ENCODE assay signal across 13 cellular contexts in genomic region chr2:203909946-203910476, GRCh38. TPM values are rescaled to one million over a fixed set of nuclear protein-coding genes. Genes with fewer than 3 reads are reported as not detected.
DNase-seq lines count a peak whose midpoint lies in the region; ATAC-seq and TF ChIP-seq lines count a peak whose summit lies in the region.
"Had no signal": no experiment of that assay in that cellular context is flagged by ENCODE, and none has a peak within 500 bp of the region (broad histone marks: within the 10 kb centered on the region; RNA-seq: fewer than 3 reads in every experiment).

No MANE protein-coding gene starts in this region.

- H3K4me1 Mint-ChIP-seq in H9 (peaks cover 0 to 8% of the 10 kb centered on the region in 2 experiments; a peak in 2 of 4 replicates), natural killer cell (peaks cover 10 to 17% of the 10 kb centered on the region in 2 donors)

- H2BK5ac ChIP-seq in H9 (ENCODE audit: insufficient read length, low read length) = no peak overlapping the region

- peak; percentile 10; the same call in 1 of the 3 replicates for TF ChIP-seq CTCF in H9 (conservative IDR thresholded peaks at IDR 0.05)
- TF ChIP-seq CTCF in natural killer cell (IDR thresholded peaks at IDR 0.05) = peak; percentile 2

- H2AFZ ChIP-seq in H9 (ENCODE audit: low read length) = no peak overlapping the region

- H2BK12ac ChIP-seq in H9 (ENCODE audit: insufficient read length, low read depth, low read length) = no peak overlapping the region

- no peaks in the 10 kb centered on the region for H3K9me3 Mint-ChIP-seq in H9
- H3K9me3 Mint-ChIP-seq in natural killer cell = no peaks in the 10 kb centered on the region

- no peak overlapping the region for H3K4me3 Mint-ChIP-seq in H9
- no peak overlapping the region for H3K4me3 Mint-ChIP-seq in natural killer cell

- H3K4me1 ChIP-seq in H9 (ENCODE audit: insufficient read depth, low read length) (peaks cover 5% of the 10 kb centered on the region; the same call in 1 of the 2 replicates), adipocyte (ENCODE audit: control insufficient read depth, insufficient read depth, low read length) (peaks cover 22% of the 10 kb centered on the region)

- H2BK20ac ChIP-seq in H9 (ENCODE audit: low read depth, low read length, poor library complexity, severe bottlenecking) = no peak overlapping the region

- H2BK15ac ChIP-seq in H9 (ENCODE audit: low read depth, low read length) = no peak overlapping the region; the same call in 1 of the 2 replicates

- TF ChIP-seq POLR2A in GM18505 (IDR thresholded peaks at IDR 0.05; ENCODE audit: borderline replicate concordance, extremely low read depth, insufficient read depth, insufficient read length) = no peak

- H3K56ac ChIP-seq in H9 (ENCODE audit: insufficient read length, low read depth, low read length) = no peak overlapping the region

- no peaks in the 10 kb centered on the region for H3K36me3 ChIP-seq in adipocyte (ENCODE audit: control insufficient read depth, insufficient read depth, low read length, severe bottlenecking)
- H3K36me3 ChIP-seq: left lung had no signal

- no peaks in the 10 kb centered on the region for H3K27me3 Mint-ChIP-seq in H9 (ENCODE audit: low read depth)
- peaks cover 6 to 8% of the 10 kb centered on the region in 2 donors for H3K27me3 Mint-ChIP-seq in natural killer cell (ENCODE audit: low read depth in 2 of 2)

- no peak overlapping the region for H3K14ac ChIP-seq in H9 (ENCODE audit: insufficient read depth, low read length)

- no peaks in the 10 kb centered on the region for H4K20me1 ChIP-seq in H9 (ENCODE audit: control insufficient read depth, insufficient read depth, insufficient read length)

- no peak overlapping the region for H4K91ac ChIP-seq in H9 (ENCODE audit: insufficient read length, low read depth, low read length)

- H3K9ac ChIP-seq in H9 (ENCODE audit: extremely low read depth, insufficient read length, low read length) (no peak overlapping the region), adipocyte (ENCODE audit: low read length) (peak overlapping the region; percentile 68)

- no peak overlapping the region for H2BK120ac ChIP-seq in H9 (ENCODE audit: low read depth, low read length, poor library complexity, severe bottlenecking)

- H3K27me3 ChIP-seq in H9 (ENCODE audit: insufficient read depth, low read length) (no peaks in the 10 kb centered on the region), adipocyte (replicated peaks; ENCODE audit: control insufficient read depth, insufficient read depth, low read length) (no peaks in the 10 kb centered on the region)
- H3K27me3 ChIP-seq: left lung had no signal

- H3K27ac Mint-ChIP-seq in H9 (no peak overlapping the region), natural killer cell (no peak overlapping the region)

- intact Hi-C loops in natural killer cell (cut with micrococcal nuclease) = loop anchor here (5.0 kb wide), 1 partner anchor 428 kb away; no protein-coding TSS in a partner anchor

- peak overlapping the region; percentile 73 for H3K4me3 ChIP-seq in adipocyte (ENCODE audit: low read length)
- H3K4me3 ChIP-seq: left lung had no signal

- DNase-seq in AG20443 (ENCODE audit: low spot score) (peak; percentile 38), H9 (no peak), adipocyte (ENCODE audit: low read depth) (no peak), natural killer cell (no peak), DMS53 treated with DMSO at 0.1 percent for 48 hours (lab: John Stamatoyannopoulos, UW; ENCODE audit: unreplicated experiment) (no peak)
- DNase-seq: GOT3, left lung, NCI-H1417 treated with DMSO at 0.1 percent for 48 hours had no signal

- H3K4ac ChIP-seq in H9 (ENCODE audit: low read depth, low read length) = no peak overlapping the region

- no peak overlapping the region for H3K18ac ChIP-seq in H9 (ENCODE audit: insufficient read length, low read depth, low read length)

- no peaks in the 10 kb centered on the region for H3K36me3 Mint-ChIP-seq in H9 (ENCODE audit: insufficient read depth in 1 of 3, low read depth in 3 of 3)
- no peaks in the 10 kb centered on the region for H3K36me3 Mint-ChIP-seq in natural killer cell

- H4K5ac ChIP-seq in H9 (ENCODE audit: insufficient read length, low read depth, low read length) = no peak overlapping the region

- H3K79me2 ChIP-seq in H9 (ENCODE audit: insufficient read depth, low read length) = no peaks in the 10 kb centered on the region

- no peak overlapping the region for H3K4me2 ChIP-seq in H9 (ENCODE audit: insufficient read depth, insufficient read length, low read length)

- H3K27ac ChIP-seq in H9 (ENCODE audit: insufficient read length, low read depth, low read length) = no peak overlapping the region
- H3K27ac ChIP-seq: HL-60 had no signal

- no peak overlapping the region for H2AK5ac ChIP-seq in H9 (ENCODE audit: insufficient read length, low read length)

- no peaks in the 10 kb centered on the region for H3K79me1 ChIP-seq in H9 (ENCODE audit: insufficient read depth, low read depth, low read length, poor library complexity, severe bottlenecking)

- H3K23me2 ChIP-seq in H9 (ENCODE audit: insufficient read length, low read depth, low read length, poor library complexity, severe bottlenecking) = no peaks in the 10 kb centered on the region

- no CpG with 5 or more reads among the region's 6 CpGs for WGBS in H9 (ENCODE audit: extremely low coverage, insufficient read length, low lambda C conversion rate)

- H3K9me3 ChIP-seq in H9 (ENCODE audit: control insufficient read depth, low read depth, low read length) = no peaks in the 10 kb centered on the region
- H3K9me3 ChIP-seq in adipocyte (ENCODE audit: control insufficient read depth, low read length) = no peaks in the 10 kb centered on the region
- H3K9me3 ChIP-seq: left lung had no signal

- ATAC-seq in natural killer cell = no peak
- ATAC-seq in GM18505 (IDR thresholded peaks at IDR 0.05; ENCODE audit: unreplicated experiment) = no peak
- no peak for ATAC-seq in HG03095 (IDR thresholded peaks at IDR 0.05; ENCODE audit: unreplicated experiment)
- no peak for ATAC-seq in GM21576 (IDR thresholded peaks at IDR 0.05; ENCODE audit: unreplicated experiment)

- no peak overlapping the region for H4K8ac ChIP-seq in H9 (replicated peaks; ENCODE audit: insufficient read length, low read depth, low read length)

- H3K23ac ChIP-seq in H9 (ENCODE audit: insufficient read length, low read depth, low read length) = no peak overlapping the region

- no peak overlapping the region for H3T11ph ChIP-seq in H9 (ENCODE audit: low read length)

RNA-seq across cellular contexts. Expression of gene ICOS, which starts 26.6 kb away (rescaled TPM):
- total RNA-seq in H9 (2021) (not detected in 2 replicates), natural killer cell (1 to 10 TPM in 2 of 3 donors, under 1 TPM in 1; 0.35 to 4.2 (median 1.7) TPM)

RNA-seq across cellular contexts. Expression of gene CTLA4, which starts 42.4 kb away (rescaled TPM):
- total RNA-seq in H9 (2021) = not detected in 2 replicates
- 1 to 10 TPM in 1 of 3 donors, under 1 TPM in 2; 0.31 to 2.3 (median 0.78) TPM for total RNA-seq in natural killer cell
- total RNA-seq: skeletal muscle tissue had no signal
